ENCODE assay signal across 16 cellular contexts in genomic region chr1:245546875-245547274, GRCh38.
"Had no signal": no experiment of that assay in that cellular context is flagged by ENCODE, and none has a peak within 500 bp of the region (broad histone marks: within the 10 kb centered on the region; RNA-seq: fewer than 3 reads in every experiment).

No MANE protein-coding gene starts in this region.

- H3K4me1 ChIP-seq: prostate gland had no signal

- H3K36me3 ChIP-seq: prostate gland, thoracic aorta had no signal

- H3K9me3 ChIP-seq: prostate gland, thoracic aorta had no signal

- H3K4me3 ChIP-seq: prostate gland, skin epidermis, thoracic aorta had no signal

- H3K27ac ChIP-seq: prostate gland, skin epidermis, thoracic aorta had no signal

- DNase-seq: activated CD4-positive, alpha-beta T cell treated with anti-CD3 and anti-CD28 coated beads, Interleukin-2, amount 50 U/mL, for 48 hours; activated CD4-positive, CD25-positive, alpha-beta regulatory T cell treated with anti-CD3 and anti-CD28 coated beads, Interleukin-2, amount 50 U/mL, for 72 hours; activated CD8-positive, alpha-beta memory T cell treated with anti-CD3 and anti-CD28 coated beads, Interleukin-2, amount 10 ng/mL, durations not matched to agents 7 days and 5 days; activated naive CD4-positive, alpha-beta T cell treated with anti-CD3 and anti-CD28 coated beads, Interleukin-2, amount 50 U/mL, for 16 hours; activated T-cell treated with anti-CD3 and anti-CD28 coated beads, Interleukin-2, amount 50 U/mL, for 1 hour; cortex of kidney; effector CD4-positive, alpha-beta T cell; foreskin fibroblast; glutamatergic neuron; nephron progenitor cell; right cardiac atrium; stimulated activated CD4-positive, alpha-beta T cell treated with anti-CD3 and anti-CD28 coated beads, Interleukin-4, amount 100 ng/mL, for 4 hours; stimulated activated CD8-positive, alpha-beta memory T cell treated with anti-CD3 and anti-CD28 coated beads, Interleukin-4, amount 100 ng/mL, for 48 hours had no signal

- ATAC-seq: activated CD8-positive, alpha-beta memory T cell treated with anti-CD3 and anti-CD28 coated beads, Interleukin-2, amount 10 ng/mL, durations not matched to agents 7 days and 5 days; right cardiac atrium had no signal
